In the genomic region with DNA sequence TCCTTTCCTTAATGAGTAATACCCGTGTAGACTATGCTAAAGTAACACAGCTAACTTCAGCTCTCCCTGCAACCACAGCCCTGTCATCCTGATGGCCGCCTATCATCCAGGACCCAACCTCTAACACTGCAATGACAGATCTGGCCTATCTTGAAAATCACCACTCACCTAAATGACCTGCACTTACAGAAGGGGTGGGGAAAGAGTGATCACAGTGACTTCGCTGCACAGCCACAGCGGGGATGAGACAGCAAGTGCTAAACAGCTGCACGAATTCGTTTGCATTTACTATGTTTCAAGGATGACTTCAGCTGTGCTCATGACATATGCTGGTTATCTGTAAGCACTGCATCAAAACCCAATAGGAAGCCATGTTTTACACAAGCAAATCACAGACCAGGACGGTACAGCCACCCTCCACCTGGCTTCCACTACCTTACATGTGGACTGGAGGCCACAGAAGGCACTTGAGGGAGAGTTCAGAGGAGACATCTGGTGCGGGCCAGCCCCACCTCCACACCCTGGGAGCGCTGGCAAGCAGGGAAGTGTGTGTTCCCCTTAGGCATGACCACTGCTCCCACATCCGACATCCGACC, we compare ENCODE assay signal across 8 cellular contexts.
DNase-seq lines count a peak whose midpoint lies in the region; ATAC-seq and FAIRE-seq lines count a peak whose summit lies in the region.

No MANE protein-coding gene starts in this region.

- no peaks in the 10 kb centered on the region for H3K9me3 ChIP-seq in muscle layer of colon (ENCODE audit: low read length)

- H3K9me3 Mint-ChIP-seq in activated CD4-positive, alpha-beta memory T cell treated with anti-CD3 and anti-CD28 coated beads, Interleukin-2, amount 10 ng/mL, durations not matched to agents 7 days and 5 days = no peaks in the 10 kb centered on the region

- H3K27ac Mint-ChIP-seq in activated CD4-positive, alpha-beta memory T cell treated with anti-CD3 and anti-CD28 coated beads, Interleukin-2, amount 10 ng/mL, durations not matched to agents 7 days and 5 days = peak overlapping the region; percentile 80

- peaks cover 92% of the 10 kb centered on the region for H3K4me1 ChIP-seq in muscle layer of colon (ENCODE audit: insufficient read depth, low read length)

- no peak for DNase-seq in GM18507 (ENCODE audit: extremely low spot score, insufficient read length, low read depth)
- DNase-seq in activated CD4-positive, alpha-beta memory T cell treated with anti-CD3 and anti-CD28 coated beads, Interleukin-2, amount 10 ng/mL, durations not matched to agents 7 days and 5 days = peak; percentile 49
- DNase-seq in effector CD8-positive, alpha-beta T cell (lab: John Stamatoyannopoulos, UW) = no peak
- no peak for DNase-seq in NCI-H2107 (lab: John Stamatoyannopoulos, UW)
- DNase-seq in medulla oblongata (ENCODE audit: extremely low spot score) = no peak
- DNase-seq in hypothalamus (lab: John Stamatoyannopoulos, UW) = no peak

- H3K27ac ChIP-seq in muscle layer of colon (ENCODE audit: low read depth, low read length) = peak overlapping the region; percentile 59

- CTCF ChIA-PET in activated CD4-positive, alpha-beta memory T cell treated with anti-CD3 and anti-CD28 coated beads, Interleukin-2, amount 10 ng/mL, durations not matched to agents 7 days and 5 days (lab: Charles Lee) = interaction anchor here (0.6 to 2.6 kb wide), 3 partner anchors 15 to 172 kb away, joined by 3 to 18 read pairs (median 5); no protein-coding TSS in a partner anchor

- peaks cover 92% of the 10 kb centered on the region for H3K4me1 Mint-ChIP-seq in activated CD4-positive, alpha-beta memory T cell treated with anti-CD3 and anti-CD28 coated beads, Interleukin-2, amount 10 ng/mL, durations not matched to agents 7 days and 5 days

- no peak overlapping the region for H3K4me3 ChIP-seq in muscle layer of colon (ENCODE audit: low read depth in 1 of 2, low read length in 2 of 2)

- peak; percentile 42 for ATAC-seq in HG02870 (IDR thresholded peaks at IDR 0.05; ENCODE audit: unreplicated experiment)

- H3K9ac ChIP-seq in muscle layer of colon (ENCODE audit: low read length) = no peak overlapping the region

- H3K4me3 Mint-ChIP-seq in activated CD4-positive, alpha-beta memory T cell treated with anti-CD3 and anti-CD28 coated beads, Interleukin-2, amount 10 ng/mL, durations not matched to agents 7 days and 5 days = no peak overlapping the region

- H3K36me3 Mint-ChIP-seq in activated CD4-positive, alpha-beta memory T cell treated with anti-CD3 and anti-CD28 coated beads, Interleukin-2, amount 10 ng/mL, durations not matched to agents 7 days and 5 days (ENCODE audit: low read depth) = peaks cover 38% of the 10 kb centered on the region

- peaks cover 7% of the 10 kb centered on the region for H3K36me3 ChIP-seq in muscle layer of colon (ENCODE audit: insufficient read depth, low read length)

- H3K27me3 ChIP-seq in muscle layer of colon (ENCODE audit: control insufficient read depth in 1 of 2, insufficient read depth in 2 of 2, low read length in 2 of 2) = no peaks in the 10 kb centered on the region

- FAIRE-seq in GM18507 (lab: Jason Lieb, UNC) = peak; percentile 85

- H3K27me3 Mint-ChIP-seq in activated CD4-positive, alpha-beta memory T cell treated with anti-CD3 and anti-CD28 coated beads, Interleukin-2, amount 10 ng/mL, durations not matched to agents 7 days and 5 days = no peaks in the 10 kb centered on the region

- POLR2A ChIA-PET in activated CD4-positive, alpha-beta memory T cell treated with anti-CD3 and anti-CD28 coated beads, Interleukin-2, amount 10 ng/mL, durations not matched to agents 7 days and 5 days (lab: Charles Lee) = interaction anchor here (0.6 to 1.3 kb wide), 6 partner anchors 48 to 1022 kb away, joined by 3 to 5 read pairs (median 3); no protein-coding TSS in a partner anchor
